Comparison of ENCODE assay signal across 19 cellular contexts in the genomic region with DNA sequence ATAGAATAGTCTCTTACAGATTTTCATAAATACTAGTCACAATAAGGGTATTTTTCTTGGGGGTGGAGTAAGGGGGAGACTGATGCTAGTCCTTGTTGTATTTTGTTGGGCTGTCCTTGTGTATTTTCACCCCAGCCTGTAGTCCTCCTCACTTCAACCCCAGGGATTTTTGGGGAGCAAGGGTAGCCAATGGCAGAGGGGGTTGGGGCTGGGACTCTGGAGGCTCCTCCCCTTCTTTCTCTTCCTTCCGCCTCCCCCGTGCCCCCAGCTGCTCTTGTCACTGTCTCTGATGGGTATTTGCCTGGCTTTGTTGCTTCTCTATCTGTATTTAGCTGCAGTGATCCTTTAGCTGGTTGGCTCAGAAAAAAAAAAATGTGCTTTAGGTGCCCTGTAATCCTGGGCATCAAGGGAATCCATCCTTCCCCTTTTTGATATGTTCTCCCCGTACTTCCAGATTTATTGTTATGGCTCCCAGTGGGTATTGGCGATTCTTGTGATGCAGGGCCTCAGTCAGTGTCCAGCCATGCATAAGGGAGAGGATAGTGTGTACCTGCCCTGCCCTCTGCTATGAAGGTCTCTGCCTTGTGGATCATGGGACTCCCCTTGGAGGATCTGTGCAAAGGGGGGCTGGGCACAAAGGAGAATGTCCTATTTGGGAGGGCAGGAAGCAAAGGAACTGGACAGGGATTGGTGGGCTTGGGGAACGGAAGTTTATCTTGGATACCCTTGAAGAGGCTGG. TPM values are rescaled to one million over a fixed set of nuclear protein-coding genes. Genes with fewer than 3 reads are reported as not detected.
DNase-seq lines count a peak whose midpoint lies in the region; ATAC-seq, FAIRE-seq and TF ChIP-seq lines count a peak whose summit lies in the region.
"Had no signal": no experiment of that assay in that cellular context is flagged by ENCODE, and none has a peak within 500 bp of the region (broad histone marks: within the 10 kb centered on the region; RNA-seq: fewer than 3 reads in every experiment).

No MANE protein-coding gene starts in this region.

- WGBS in A549 (ENCODE audit: missing lambda C conversion rate) = 75% methylated on average over 5 of the region's 5 CpGs
- WGBS in upper lobe of left lung, 2 donors = 66 to 87% methylated on average over 5 of the region's 5 CpGs

- peak overlapping the region; percentile 47 to 87 (median 75) for H3K27ac Mint-ChIP-seq in CD4-positive, CD25-positive, alpha-beta regulatory T cell
- peak overlapping the region in 6 of 9 donors; percentile 50 to 75 (median 52) for H3K27ac Mint-ChIP-seq in naive thymus-derived CD4-positive, alpha-beta T cell

- TF ChIP-seq EP300 in A549 (IDR thresholded peaks at IDR 0.05) = no peak
- no peak for TF ChIP-seq EP300 in upper lobe of left lung (IDR thresholded peaks at IDR 0.05)

- no peak overlapping the region for H3K4me2 ChIP-seq in A549

- no peak for TF ChIP-seq CTCF in A549 (IDR thresholded peaks at IDR 0.05)
- no peak for TF ChIP-seq CTCF in RWPE1 (conservative IDR thresholded peaks at IDR 0.05; ENCODE audit: low read depth)
- no peak for TF ChIP-seq CTCF in upper lobe of left lung (IDR thresholded peaks at IDR 0.05)

- H3K27me3 ChIP-seq in CD4-positive, CD25-positive, alpha-beta regulatory T cell (ENCODE audit: control insufficient read depth, insufficient read depth, low read length) = no peaks in the 10 kb centered on the region
- H3K27me3 ChIP-seq in naive thymus-derived CD4-positive, alpha-beta T cell (ENCODE audit: control insufficient read depth in 2 of 2, insufficient read depth in 2 of 2, low read length in 2 of 2) = no peaks in the 10 kb centered on the region
- H3K27me3 ChIP-seq in upper lobe of left lung = no peaks in the 10 kb centered on the region
- H3K27me3 ChIP-seq: SJSA1, vagina had no signal

- H3K4me3 Mint-ChIP-seq in CD4-positive, CD25-positive, alpha-beta regulatory T cell = no peak overlapping the region
- H3K4me3 Mint-ChIP-seq in naive thymus-derived CD4-positive, alpha-beta T cell = no peak overlapping the region

- POLR2A ChIA-PET in A549 (lab: Yijun Ruan, JAX) (interaction anchor here (0.7 to 1.0 kb wide), 2 partner anchors 34 to 68 kb away, joined by 3 read pairs; no protein-coding TSS in a partner anchor), RWPE1 (lab: Yijun Ruan, JAX; ENCODE audit: low non-redundant PET) (no interaction called here)
- POLR2A ChIA-PET in naive thymus-derived CD4-positive, alpha-beta T cell (lab: Charles Lee) = no interaction called here

- FAIRE-seq in A549 (lab: Jason Lieb, UNC) = no peak

- no peak for TF ChIP-seq RAD21 in A549 (conservative IDR thresholded peaks at IDR 0.05 in 1 of 2, IDR thresholded peaks at IDR 0.05 in 1 of 2)

- no peak for TF ChIP-seq POLR2A in A549 (IDR thresholded peaks at IDR 0.05; ENCODE audit: low read length)
- no peak for TF ChIP-seq POLR2A in upper lobe of left lung (IDR thresholded peaks at IDR 0.05)

- no peak for DNase-seq in A549 (ENCODE audit: low read depth in 1 of 2, low spot score in 1 of 2)
- no peak for DNase-seq in CD4-positive, CD25-positive, alpha-beta regulatory T cell
- DNase-seq in RWPE1 (ENCODE audit: low spot score) = no peak
- DNase-seq in naive thymus-derived CD4-positive, alpha-beta T cell = no peak
- no peak for DNase-seq in occipital lobe (lab: John Stamatoyannopoulos, UW)
- no peak for DNase-seq in upper lobe of left lung
- no peak for DNase-seq in globus pallidus (ENCODE audit: low spot score)
- DNase-seq: activated gamma-delta T cell treated with Interleukin-2 at 50 U/mL for 16 hours; C1 segment of cervical spinal cord; EL; Kasumi-1; NCI-H1436 treated with DMSO at 0.1 percent for 48 hours; NCI-H2227 treated with DMSO at 0.1 percent for 48 hours; stimulated activated naive CD4-positive, alpha-beta T cell had no signal

- H3K9me3 ChIP-seq in A549 = no peaks in the 10 kb centered on the region
- H3K9me3 ChIP-seq in CD4-positive, CD25-positive, alpha-beta regulatory T cell (ENCODE audit: control insufficient read depth in 2 of 2, low read length in 2 of 2) = no peaks in the 10 kb centered on the region
- H3K9me3 ChIP-seq in naive thymus-derived CD4-positive, alpha-beta T cell (ENCODE audit: control insufficient read depth in 2 of 3, low read length in 3 of 3) = no peaks in the 10 kb centered on the region
- no peaks in the 10 kb centered on the region for H3K9me3 ChIP-seq in upper lobe of left lung
- H3K9me3 ChIP-seq: HAP-1, SJSA1, vagina had no signal

- peaks cover 90% of the 10 kb centered on the region for H3K36me3 ChIP-seq in CD4-positive, CD25-positive, alpha-beta regulatory T cell (ENCODE audit: control insufficient read depth, insufficient read depth, low read length)
- H3K36me3 ChIP-seq in naive thymus-derived CD4-positive, alpha-beta T cell (ENCODE audit: control insufficient read depth in 2 of 3, insufficient read depth in 3 of 3, low read length in 3 of 3) = peaks cover 14 to 97% (median 33%) of the 10 kb centered on the region in 3 experiments
- H3K36me3 ChIP-seq in upper lobe of left lung = peaks cover 48 to 100% (median 80%) of the 10 kb centered on the region in 4 donors

- H3K27me3 Mint-ChIP-seq in CD4-positive, CD25-positive, alpha-beta regulatory T cell = no peaks in the 10 kb centered on the region
- H3K27me3 Mint-ChIP-seq in naive thymus-derived CD4-positive, alpha-beta T cell = no peaks in the 10 kb centered on the region

- intact Hi-C loops in naive thymus-derived CD4-positive, alpha-beta T cell (cut with micrococcal nuclease) = no loop called here

- H3K27ac ChIP-seq in A549 (no peak overlapping the region), RWPE1 (peak overlapping the region; percentile 41), upper lobe of left lung (no peak overlapping the region)
- peak overlapping the region; percentile 9 for H3K27ac ChIP-seq in CD4-positive, CD25-positive, alpha-beta regulatory T cell (ENCODE audit: insufficient read depth, low read length, poor library complexity, severe bottlenecking)
- H3K27ac ChIP-seq in naive thymus-derived CD4-positive, alpha-beta T cell (ENCODE audit: low read depth, low read length) = no peak overlapping the region
- H3K27ac ChIP-seq: SJSA1, vagina had no signal

- peak in 1 of 2 experiments; percentile 6; a peak in 1 of 6 replicates for ATAC-seq in A549
- no peak for ATAC-seq in CD4-positive, CD25-positive, alpha-beta regulatory T cell (ENCODE audit: low read depth in 2 of 2)
- no peak for ATAC-seq in naive thymus-derived CD4-positive, alpha-beta T cell
- ATAC-seq in upper lobe of left lung (ENCODE audit: low FRiP score in 2 of 2) = no peak

- no peaks in the 10 kb centered on the region for H3K9me3 Mint-ChIP-seq in CD4-positive, CD25-positive, alpha-beta regulatory T cell
- no peaks in the 10 kb centered on the region for H3K9me3 Mint-ChIP-seq in naive thymus-derived CD4-positive, alpha-beta T cell

- H3K36me3 Mint-ChIP-seq in CD4-positive, CD25-positive, alpha-beta regulatory T cell = peaks cover 37% of the 10 kb centered on the region
- peaks cover 7 to 50% (median 27%) of the 10 kb centered on the region in 5 donors for H3K36me3 Mint-ChIP-seq in naive thymus-derived CD4-positive, alpha-beta T cell

- peaks cover 4 to 10% (median 6%) of the 10 kb centered on the region in 4 donors for H3K4me1 Mint-ChIP-seq in CD4-positive, CD25-positive, alpha-beta regulatory T cell
- H3K4me1 Mint-ChIP-seq in naive thymus-derived CD4-positive, alpha-beta T cell = peaks cover 0 to 10% (median 5%) of the 10 kb centered on the region in 7 donors

- CTCF ChIA-PET in A549 (lab: Yijun Ruan, JAX) = interaction anchor here (0.9 to 11.9 kb wide), 4 partner anchors 9 to 104 kb away, joined by 3 to 93 read pairs (median 4); no protein-coding TSS in a partner anchor
- CTCF ChIA-PET in RWPE1 (lab: Yijun Ruan, JAX) = interaction anchor here (0.6 to 0.8 kb wide), 2 partner anchors 78 to 105 kb away, joined by 3 to 6 read pairs; no protein-coding TSS in a partner anchor
- CTCF ChIA-PET in naive thymus-derived CD4-positive, alpha-beta T cell (lab: Charles Lee) = no interaction called here

- H3K4me3 ChIP-seq in A549 (no peak overlapping the region), upper lobe of left lung (no peak overlapping the region)
- H3K4me3 ChIP-seq in CD4-positive, CD25-positive, alpha-beta regulatory T cell (ENCODE audit: low read depth, low read length) = no peak overlapping the region
- no peak overlapping the region for H3K4me3 ChIP-seq in naive thymus-derived CD4-positive, alpha-beta T cell (ENCODE audit: low read length)
- H3K4me3 ChIP-seq: HAP-1, SJSA1, vagina had no signal

- no peaks in the 10 kb centered on the region for H3K4me1 ChIP-seq in A549
- no peaks in the 10 kb centered on the region for H3K4me1 ChIP-seq in CD4-positive, CD25-positive, alpha-beta regulatory T cell (ENCODE audit: control insufficient read depth, insufficient read depth, low read length, poor library complexity, severe bottlenecking)
- no peaks in the 10 kb centered on the region for H3K4me1 ChIP-seq in naive thymus-derived CD4-positive, alpha-beta T cell (ENCODE audit: control insufficient read depth in 2 of 2, insufficient read depth in 2 of 2, low read length in 2 of 2)
- peaks cover 0 to 7% (median 0%) of the 10 kb centered on the region in 4 donors for H3K4me1 ChIP-seq in upper lobe of left lung
- H3K4me1 ChIP-seq: HAP-1, SJSA1, vagina had no signal

RNA-seq across cellular contexts. Expression of a gene that starts 16.5 kb away (rescaled TPM):
- 187 and 209 TPM in 2 replicates for polyA plus RNA-seq in A549 (2011; rRNA removed)
- polyA plus RNA-seq in A549 (2012; cell fraction: cytosol; rRNA removed) = 368 and 375 TPM in 2 replicates
- polyA plus RNA-seq in A549 (2012; cell fraction: nucleus; rRNA removed) = 159 and 183 TPM in 2 replicates
- polyA plus RNA-seq in A549 (2017; fragmentation: RNase III; extraction: RNeasy Plus Mini Kit Qiagen cat#74134 plus additional on column Dnase treatment) = 298 to 323 TPM (median 320 TPM) in 3 replicates
- polyA minus RNA-seq in A549 (2011; rRNA and poly(A)+ RNA removed) = 162 TPM in 2 replicates
- 70.3 TPM for total RNA-seq in CD4-positive, CD25-positive, alpha-beta regulatory T cell
- polyA plus RNA-seq in CD4-positive, CD25-positive, alpha-beta regulatory T cell = 100 to 1,000 TPM; 107 to 125 (median 120) TPM
- total RNA-seq in naive thymus-derived CD4-positive, alpha-beta T cell = 100 to 1,000 TPM in 1 of 5 experiments, 10 to 100 TPM in 4; 54.8 to 122 (median 60.3) TPM
- 10 to 100 TPM; 94.2 to 98.5 TPM for polyA plus RNA-seq in naive thymus-derived CD4-positive, alpha-beta T cell
- 38.4 TPM for total RNA-seq in occipital lobe
- 100 to 1,000 TPM in 2 of 6 donors, 10 to 100 TPM in 4; 76.5 to 110 (median 89.7) TPM for total RNA-seq in upper lobe of left lung

RNA-seq across cellular contexts. Expression of a gene that starts 19.9 kb away (rescaled TPM):
- 174 and 196 TPM in 2 replicates for polyA plus RNA-seq in A549 (2011; rRNA removed)
- polyA plus RNA-seq in A549 (2012; cell fraction: cytosol; rRNA removed) = 108 and 127 TPM in 2 replicates
- 71.6 and 111 TPM in 2 replicates for polyA plus RNA-seq in A549 (2012; cell fraction: nucleus; rRNA removed)
- 104 to 114 TPM (median 109 TPM) in 3 replicates for polyA plus RNA-seq in A549 (2017; fragmentation: RNase III; extraction: RNeasy Plus Mini Kit Qiagen cat#74134 plus additional on column Dnase treatment)
- 155 and 161 TPM in 2 replicates for polyA minus RNA-seq in A549 (2011; rRNA and poly(A)+ RNA removed)
- 98.3 TPM for total RNA-seq in CD4-positive, CD25-positive, alpha-beta regulatory T cell
- 10 to 100 TPM; 59.2 to 70.7 (median 66.6) TPM for polyA plus RNA-seq in CD4-positive, CD25-positive, alpha-beta regulatory T cell
- 10 to 100 TPM; 71.6 to 96.6 (median 91.8) TPM for total RNA-seq in naive thymus-derived CD4-positive, alpha-beta T cell
- polyA plus RNA-seq in naive thymus-derived CD4-positive, alpha-beta T cell = 10 to 100 TPM; 52.1 to 55.6 TPM
- 60.0 TPM for total RNA-seq in occipital lobe
- total RNA-seq in upper lobe of left lung = 10 to 100 TPM; 38.6 to 79.6 (median 60.7) TPM

RNA-seq across cellular contexts. Expression of a gene that starts 35.6 kb away (rescaled TPM):
- polyA plus RNA-seq in A549 (2011; rRNA removed) (287 and 394 TPM in 2 replicates), A549 (2017; fragmentation: RNase III; extraction: RNeasy Plus Mini Kit Qiagen cat#74134 plus additional on column Dnase treatment) (545 to 704 TPM (median 623 TPM) in 3 replicates)
- polyA plus RNA-seq in A549 (2012; cell fraction: cytosol; rRNA removed) = 1,184 and 1,265 TPM in 2 replicates
- polyA plus RNA-seq in A549 (2012; cell fraction: nucleus; rRNA removed) = 1,009 and 1,026 TPM in 2 replicates
- 199 and 252 TPM in 2 replicates for polyA minus RNA-seq in A549 (2011; rRNA and poly(A)+ RNA removed)
- 20.2 TPM for total RNA-seq in CD4-positive, CD25-positive, alpha-beta regulatory T cell
- 100 to 1,000 TPM; 121 to 162 (median 146) TPM for polyA plus RNA-seq in CD4-positive, CD25-positive, alpha-beta regulatory T cell
- 100 to 1,000 TPM in 1 of 5 experiments, 10 to 100 TPM in 4; 28.0 to 102 (median 37.0) TPM for total RNA-seq in naive thymus-derived CD4-positive, alpha-beta T cell
- 100 to 1,000 TPM; 155 to 179 TPM for polyA plus RNA-seq in naive thymus-derived CD4-positive, alpha-beta T cell
- total RNA-seq in occipital lobe (19.0 TPM), upper lobe of left lung (10 to 100 TPM; 11.5 to 55.3 (median 43.6) TPM)

RNA-seq across cellular contexts. Expression of a gene that starts 40.2 kb away (rescaled TPM):
- polyA plus RNA-seq in A549 (2011; rRNA removed) (6.1 and 6.3 TPM in 2 replicates), A549 (2017; fragmentation: RNase III; extraction: RNeasy Plus Mini Kit Qiagen cat#74134 plus additional on column Dnase treatment) (3.5 to 5.2 TPM (median 5.2 TPM) in 3 replicates)
- 2.6 TPM in 2 replicates for polyA plus RNA-seq in A549 (2012; cell fraction: cytosol; rRNA removed)
- 0.31 and 0.61 TPM in 2 replicates for polyA plus RNA-seq in A549 (2012; cell fraction: nucleus; rRNA removed)
- polyA minus RNA-seq in A549 (2011; rRNA and poly(A)+ RNA removed) = 3.6 and 6.1 TPM in 2 replicates
- total RNA-seq in CD4-positive, CD25-positive, alpha-beta regulatory T cell = not detected
- not detected for polyA plus RNA-seq in CD4-positive, CD25-positive, alpha-beta regulatory T cell
- not detected for total RNA-seq in naive thymus-derived CD4-positive, alpha-beta T cell
- not detected for polyA plus RNA-seq in naive thymus-derived CD4-positive, alpha-beta T cell
- total RNA-seq in occipital lobe (not detected), upper lobe of left lung (not detected)
- total RNA-seq: activated CD8-positive, alpha-beta memory T cell treated with anti-CD3 and anti-CD28 coated beads for 36 hours; lower leg skin; SJSA1; vagina had no signal

Comparison
In these comparisons a context has a peak if more than half of its experiments do, and no peak if none do; other contexts are left out.
1. H3K27ac ChIP-seq: peak in CD4-positive, CD25-positive, alpha-beta regulatory T cell (single experiment) and RWPE1 (single experiment); none in A549 (0 of 2), naive thymus-derived CD4-positive, alpha-beta T cell (single experiment) and upper lobe of left lung (0 of 4).